8 cellular contexts compared by ENCODE assay signal in the genomic region with DNA sequence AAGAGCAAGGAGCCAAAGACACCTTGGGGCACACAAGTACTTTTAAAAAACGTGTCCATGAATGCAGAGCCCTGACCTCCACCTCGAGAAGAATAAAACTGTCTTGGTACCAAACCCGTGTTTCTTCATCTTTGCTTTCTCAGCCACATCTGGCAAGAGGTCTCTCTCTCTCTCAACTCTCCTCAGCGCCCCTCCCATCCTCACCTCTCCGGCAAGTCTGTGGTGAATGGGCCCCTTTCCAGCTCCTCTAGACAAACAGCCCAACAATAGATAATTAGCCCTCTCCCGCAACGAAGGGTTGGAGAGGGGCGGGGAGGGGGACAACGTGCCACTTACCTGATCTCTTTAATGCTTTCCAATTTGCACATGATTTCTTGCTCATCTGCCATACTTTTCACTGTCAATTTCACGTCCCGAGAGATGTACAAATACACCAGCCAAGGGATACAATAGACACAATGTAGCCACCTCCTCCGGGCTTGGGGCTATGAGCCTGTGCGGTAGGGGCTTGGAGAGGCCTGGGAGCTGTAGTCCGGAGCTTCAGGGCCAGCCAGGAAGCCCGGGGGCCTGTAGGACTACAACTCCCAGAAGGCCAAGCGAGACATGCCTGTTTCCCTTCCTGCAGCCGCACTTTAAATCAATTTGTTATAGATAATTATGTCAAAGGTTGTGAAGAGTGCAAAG. TPM values are rescaled to one million over a fixed set of nuclear protein-coding genes. Genes with fewer than 3 reads are reported as not detected.
DNase-seq lines count a peak whose midpoint lies in the region; ATAC-seq and TF ChIP-seq lines count a peak whose summit lies in the region.

A gene with protein sequence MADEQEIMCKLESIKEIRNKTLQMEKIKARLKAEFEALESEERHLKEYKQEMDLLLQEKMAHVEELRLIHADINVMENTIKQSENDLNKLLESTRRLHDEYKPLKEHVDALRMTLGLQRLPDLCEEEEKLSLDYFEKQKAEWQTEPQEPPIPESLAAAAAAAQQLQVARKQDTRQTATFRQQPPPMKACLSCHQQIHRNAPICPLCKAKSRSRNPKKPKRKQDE (minus strand): TSS at position 462 of the 684 bp plus-strand sequence. CDS start 73 bp downstream, at position 389.

- H3K9me3 Mint-ChIP-seq in activated CD8-positive, alpha-beta memory T cell treated with anti-CD3 and anti-CD28 coated beads, Interleukin-2, amount 10 ng/mL, durations not matched to agents 7 days and 5 days (ENCODE audit: low read depth), result peaks cover 11% of the 10 kb centered on the region
- H3K9me3 Mint-ChIP-seq in endodermal cell, result peaks cover 73% of the 10 kb centered on the region

- H3K27me3 ChIP-seq in endodermal cell (ENCODE audit: control insufficient read depth, insufficient read depth, low read length, poor library complexity, severe bottlenecking), result no peaks in the 10 kb centered on the region

- peaks cover 19% of the 10 kb centered on the region for H3K4me1 Mint-ChIP-seq in activated CD8-positive, alpha-beta memory T cell treated with anti-CD3 and anti-CD28 coated beads, Interleukin-2, amount 10 ng/mL, durations not matched to agents 7 days and 5 days
- H3K4me1 Mint-ChIP-seq in endodermal cell, result peaks cover 3% of the 10 kb centered on the region

- TF ChIP-seq CTCF in endodermal cell (conservative IDR thresholded peaks at IDR 0.05), result no peak

- peak; percentile 74 for DNase-seq in NCI-H526 treated with DMSO at 0.1 percent for 48 hours (lab: John Stamatoyannopoulos, UW)
- peak; percentile 82 for DNase-seq in activated CD8-positive, alpha-beta memory T cell treated with anti-CD3 and anti-CD28 coated beads, Interleukin-2, amount 10 ng/mL, durations not matched to agents 7 days and 5 days
- peak; percentile 88 for DNase-seq in endodermal cell
- DNase-seq in stimulated activated CD8-positive, alpha-beta memory T cell treated with anti-CD3 and anti-CD28 coated beads, Interleukin-15, amount 100 ng/mL, for 1 hour (ENCODE audit: low read depth), result peak; percentile 26
- DNase-seq in mesenteric fat pad (ENCODE audit: low spot score), result no peak

- peak within 1 kb of the TSS; percentile 63 for H3K9ac ChIP-seq in endodermal cell (ENCODE audit: extremely low read depth, low read length, poor library complexity, severe bottlenecking)

- H3K36me3 Mint-ChIP-seq in activated CD8-positive, alpha-beta memory T cell treated with anti-CD3 and anti-CD28 coated beads, Interleukin-2, amount 10 ng/mL, durations not matched to agents 7 days and 5 days, result peaks cover 12% of the 10 kb centered on the region
- peaks cover 35% of the 10 kb centered on the region for H3K36me3 Mint-ChIP-seq in endodermal cell (ENCODE audit: low read depth)

- H3K4me1 ChIP-seq in endodermal cell (ENCODE audit: control insufficient read depth, insufficient read depth, low read length) (no peaks in the 10 kb centered on the region), mesodermal cell (ENCODE audit: control insufficient read depth, insufficient read depth, low read length, poor library complexity, severe bottlenecking) (no peaks in the 10 kb centered on the region)

- peak within 1 kb of the TSS; percentile 95 for H3K4me3 ChIP-seq in endodermal cell (ENCODE audit: low read length)
- peak within 1 kb of the TSS; percentile 57 for H3K4me3 ChIP-seq in mesodermal cell (ENCODE audit: extremely low read depth, insufficient read depth, low read length, poor library complexity, severe bottlenecking)

- peak within 1 kb of the TSS; percentile 75 for H3K27ac Mint-ChIP-seq in activated CD8-positive, alpha-beta memory T cell treated with anti-CD3 and anti-CD28 coated beads, Interleukin-2, amount 10 ng/mL, durations not matched to agents 7 days and 5 days
- peak within 1 kb of the TSS; percentile 73 for H3K27ac Mint-ChIP-seq in endodermal cell

- peaks cover 21% of the 10 kb centered on the region for H3K9me3 ChIP-seq in endodermal cell (ENCODE audit: control insufficient read depth, low read length)
- no peaks in the 10 kb centered on the region for H3K9me3 ChIP-seq in mesodermal cell (ENCODE audit: control insufficient read depth, low read length)

- 0% methylated on average over 3 to 15 of the region's 17 CpGs for WGBS in endodermal cell (ENCODE audit: insufficient coverage in 1 of 2, insufficient read length in 1 of 2), 2 experiments
- WGBS in mesodermal cell (ENCODE audit: insufficient coverage in 2 of 2), 2 experiments, result 0% methylated on average over 1 of the region's 17 CpGs

- CTCF ChIA-PET in activated CD8-positive, alpha-beta memory T cell treated with anti-CD3 and anti-CD28 coated beads, Interleukin-2, amount 10 ng/mL, durations not matched to agents 7 days and 5 days (lab: Charles Lee), result interaction anchor here (2.3 kb wide), 1 partner anchor 58 kb away, joined by 8 read pairs; a partner anchor contains a TSS

- peak within 1 kb of the TSS; percentile 88 for H3K4me3 Mint-ChIP-seq in activated CD8-positive, alpha-beta memory T cell treated with anti-CD3 and anti-CD28 coated beads, Interleukin-2, amount 10 ng/mL, durations not matched to agents 7 days and 5 days
- H3K4me3 Mint-ChIP-seq in endodermal cell, result peak within 1 kb of the TSS; percentile 88

- H3K27me3 Mint-ChIP-seq in activated CD8-positive, alpha-beta memory T cell treated with anti-CD3 and anti-CD28 coated beads, Interleukin-2, amount 10 ng/mL, durations not matched to agents 7 days and 5 days, result no peaks in the 10 kb centered on the region
- no peaks in the 10 kb centered on the region for H3K27me3 Mint-ChIP-seq in endodermal cell (ENCODE audit: insufficient read depth)

- H3K27ac ChIP-seq in endodermal cell (ENCODE audit: low read depth, low read length) (peak within 1 kb of the TSS; percentile 77), mesodermal cell (ENCODE audit: low read depth, low read length, severe bottlenecking) (peak within 1 kb of the TSS; percentile 45)

- ATAC-seq in GM18511 (IDR thresholded peaks at IDR 0.05; ENCODE audit: unreplicated experiment) (peak; percentile 99), HG02973 (IDR thresholded peaks at IDR 0.05; ENCODE audit: unreplicated experiment) (peak; percentile 99)
- ATAC-seq in activated CD8-positive, alpha-beta memory T cell treated with anti-CD3 and anti-CD28 coated beads, Interleukin-2, amount 10 ng/mL, durations not matched to agents 7 days and 5 days, result peak; percentile 97

- peaks cover 18% of the 10 kb centered on the region for H3K36me3 ChIP-seq in endodermal cell (ENCODE audit: control insufficient read depth, insufficient read depth, low read length)
- H3K36me3 ChIP-seq in mesodermal cell (ENCODE audit: control insufficient read depth, insufficient read depth, low read length), result peaks cover 4% of the 10 kb centered on the region

RNA-seq across cellular contexts. Expression of the gene that starts here (rescaled TPM):
- total RNA-seq in activated CD8-positive, alpha-beta memory T cell treated with anti-CD3 and anti-CD28 coated beads, Interleukin-2, amount 10 ng/mL, durations not matched to agents 7 days and 5 days, result 10 to 100 TPM; 10.7 to 12.6 TPM
- 10 to 100 TPM; 31.9 to 47.8 TPM for total RNA-seq in endodermal cell
- 37.9 TPM for polyA plus RNA-seq in endodermal cell (2013, experiment 1 of 2)
- 34.6 TPM for polyA plus RNA-seq in endodermal cell (2013, experiment 2 of 2)
- polyA plus RNA-seq in mesodermal cell (2013, experiment 1 of 2), result 26.1 TPM
- polyA plus RNA-seq in mesodermal cell (2013, experiment 2 of 2), result 23.8 TPM
- total RNA-seq in mesenteric fat pad, result 7.5 TPM
